ENCODE assay signal across 8 cellular contexts in genomic region chr2:200703132-200703925, GRCh38.
DNase-seq lines count a peak whose midpoint lies in the region; ATAC-seq and TF ChIP-seq lines count a peak whose summit lies in the region.

No MANE protein-coding gene starts in this region.

- no peaks in the 10 kb centered on the region for H3K4me1 ChIP-seq in trophoblast cell (ENCODE audit: control insufficient read depth in 1 of 2, insufficient read depth in 2 of 2, low read length in 2 of 2)
- no peaks in the 10 kb centered on the region for H3K4me1 ChIP-seq in effector memory CD4-positive, alpha-beta T cell (ENCODE audit: control insufficient read depth, insufficient read depth, low read length, poor library complexity, severe bottlenecking)

- H4K12ac ChIP-seq in trophoblast cell (ENCODE audit: low read depth, low read length): no peak overlapping the region

- H3K4me2 ChIP-seq in trophoblast cell (ENCODE audit: low read length): no peak overlapping the region

- no peaks in the 10 kb centered on the region for H3K9me3 ChIP-seq in trophoblast cell (ENCODE audit: insufficient read depth, low read depth, low read length)
- no peaks in the 10 kb centered on the region for H3K9me3 ChIP-seq in effector memory CD4-positive, alpha-beta T cell (ENCODE audit: control insufficient read depth, low read length)

- no peaks in the 10 kb centered on the region for H3K79me1 ChIP-seq in trophoblast cell (ENCODE audit: low read length)

- peak overlapping the region; percentile 64; the same call in 1 of the 2 replicates for H3K27ac ChIP-seq in VCaP
- H3K27ac ChIP-seq in trophoblast cell (ENCODE audit: low read depth, low read length): no peak overlapping the region
- no peak overlapping the region for H3K27ac ChIP-seq in effector memory CD4-positive, alpha-beta T cell (ENCODE audit: insufficient read depth, low read length, poor library complexity, severe bottlenecking)

- no peak overlapping the region for H4K91ac ChIP-seq in trophoblast cell (ENCODE audit: low read depth, low read length)

- peak; percentile 75 for TF ChIP-seq CTCF in VCaP (conservative IDR thresholded peaks at IDR 0.05)

- no peak overlapping the region for H3K4me3 ChIP-seq in trophoblast cell (ENCODE audit: low read depth, low read length)
- H3K4me3 ChIP-seq in effector memory CD4-positive, alpha-beta T cell (ENCODE audit: insufficient read depth, low read depth, low read length, poor library complexity, severe bottlenecking): no peak overlapping the region

- H2BK5ac ChIP-seq in trophoblast cell (ENCODE audit: low read depth, low read length, poor library complexity): no peak overlapping the region

- no peak overlapping the region for H3K23ac ChIP-seq in trophoblast cell (ENCODE audit: low read length)

- H3K4ac ChIP-seq in trophoblast cell (ENCODE audit: low read depth, low read length): no peak overlapping the region

- no peak overlapping the region for H2BK120ac ChIP-seq in trophoblast cell (ENCODE audit: insufficient read depth, low read length, poor library complexity)

- no peak overlapping the region for H2BK12ac ChIP-seq in trophoblast cell (ENCODE audit: low read length)

- no peak overlapping the region for H4K8ac ChIP-seq in trophoblast cell (ENCODE audit: low read depth, low read length)

- DNase-seq in AG08396 (ENCODE audit: low spot score) (peak; percentile 38), GM04504 (ENCODE audit: low read depth) (peak; percentile 35), NCI-H2081 treated with DMSO at 0.1 percent for 48 hours (lab: John Stamatoyannopoulos, UW) (peak; percentile 11), fibroblast of peridontal ligament (ENCODE audit: extremely low read depth) (peak; percentile 93), trophoblast cell (peak; percentile 25 to 84)
- no peak for DNase-seq in effector memory CD4-positive, alpha-beta T cell

- no peaks in the 10 kb centered on the region for H3K79me2 ChIP-seq in trophoblast cell (ENCODE audit: control insufficient read depth, insufficient read depth, low read length, poor library complexity)

- WGBS in trophoblast cell (ENCODE audit: extremely low coverage, insufficient coverage, insufficient read length): no CpG with 5 or more reads among the region's 6 CpGs

- no peaks in the 10 kb centered on the region for H3K36me3 ChIP-seq in trophoblast cell (ENCODE audit: control insufficient read depth in 1 of 2, insufficient read depth in 2 of 2, low read length in 2 of 2)
- no peaks in the 10 kb centered on the region for H3K36me3 ChIP-seq in effector memory CD4-positive, alpha-beta T cell (ENCODE audit: control insufficient read depth, insufficient read depth, low read length)

- no peak for ATAC-seq in HG02571 (IDR thresholded peaks at IDR 0.05; ENCODE audit: unreplicated experiment)

- H2AK5ac ChIP-seq in trophoblast cell (ENCODE audit: low read length): no peak overlapping the region

- no peaks in the 10 kb centered on the region for H3K27me3 ChIP-seq in trophoblast cell (ENCODE audit: insufficient read depth, low read length)
- no peaks in the 10 kb centered on the region for H3K27me3 ChIP-seq in effector memory CD4-positive, alpha-beta T cell (replicated peaks; ENCODE audit: control insufficient read depth, insufficient read depth, low read length, poor library complexity, severe bottlenecking)

- no peak overlapping the region for H3K9ac ChIP-seq in trophoblast cell (ENCODE audit: low read length)

- no peak overlapping the region for H2AFZ ChIP-seq in trophoblast cell (ENCODE audit: insufficient read depth, low read length, poor library complexity)

- H3K14ac ChIP-seq in trophoblast cell (ENCODE audit: low read length): no peak overlapping the region

- no peak overlapping the region for H3K18ac ChIP-seq in trophoblast cell (ENCODE audit: low read length)

Comparison
In these comparisons a context has a peak if more than half of its experiments do, and no peak if none do; other contexts are left out.
1. DNase-seq: peak in AG08396 (single experiment), GM04504 (single experiment), NCI-H2081 treated with DMSO at 0.1 percent for 48 hours (single experiment), fibroblast of peridontal ligament (single experiment) and trophoblast cell (2 of 2); none in effector memory CD4-positive, alpha-beta T cell (0 of 3).